Comparison of ENCODE assay signal across 8 cellular contexts in genomic region chr6:80106418-80107235, GRCh38. TPM values are rescaled to one million over a fixed set of nuclear protein-coding genes. Genes with fewer than 3 reads are reported as not detected.
DNase-seq lines count a peak whose midpoint lies in the region; ATAC-seq and TF ChIP-seq lines count a peak whose summit lies in the region.

Gene BCKDHB, plus strand, starts transcription at chr6:80106671. Its CDS starts 23 bp downstream, at chr6:80106694.

- no peak for TF ChIP-seq EP300 in suprapubic skin (IDR thresholded peaks at IDR 0.05)

- H3K9me3 Mint-ChIP-seq in activated naive CD4-positive, alpha-beta T cell treated with anti-CD3 and anti-CD28 coated beads, Interleukin-2, amount 50 U/mL, for 24 hours = no peaks in the 10 kb centered on the region

- peaks cover 27% of the 10 kb centered on the region for H3K4me1 Mint-ChIP-seq in activated naive CD4-positive, alpha-beta T cell treated with anti-CD3 and anti-CD28 coated beads, Interleukin-2, amount 50 U/mL, for 24 hours

- TF ChIP-seq POLR2A in suprapubic skin (IDR thresholded peaks at IDR 0.05) = peak in 1 of 2 donors; percentile 65

- H3K9me3 ChIP-seq in suprapubic skin = no peaks in the 10 kb centered on the region

- H3K4me1 ChIP-seq in suprapubic skin = peaks cover 15% of the 10 kb centered on the region

- H3K27ac ChIP-seq in suprapubic skin = peak within 1 kb of the TSS; percentile 76

- WGBS in suprapubic skin = 1% methylated on average over 33 of the region's 56 CpGs

- peaks cover 2% of the 10 kb centered on the region for H3K36me3 Mint-ChIP-seq in activated naive CD4-positive, alpha-beta T cell treated with anti-CD3 and anti-CD28 coated beads, Interleukin-2, amount 50 U/mL, for 24 hours

- ATAC-seq in HG02588 (IDR thresholded peaks at IDR 0.05; ENCODE audit: unreplicated experiment) (peak; percentile 99), SK-N-SH treated with all-trans-retinoic acid at 6 μM for 48 hours (peak; percentile 99)

- DNase-seq in GM06990 (ENCODE audit: extremely low read depth, insufficient read length) (peak; percentile 94), NCI-H1092 (lab: John Stamatoyannopoulos, UW) (peak; percentile 96), globus pallidus (ENCODE audit: low spot score) (peak; percentile 98), nucleus accumbens (lab: John Stamatoyannopoulos, UW) (peak; percentile 76 to 99 (median 97)), suprapubic skin (ENCODE audit: low spot score in 2 of 2) (peak; percentile 98 to 99)

- H3K27me3 ChIP-seq in GM06990 (replicated peaks; ENCODE audit: control insufficient read depth, insufficient read depth, low read length) = no peaks in the 10 kb centered on the region
- H3K27me3 ChIP-seq in suprapubic skin = no peaks in the 10 kb centered on the region

- H3K4me3 Mint-ChIP-seq in activated naive CD4-positive, alpha-beta T cell treated with anti-CD3 and anti-CD28 coated beads, Interleukin-2, amount 50 U/mL, for 24 hours = peak within 1 kb of the TSS; percentile 91

- H3K4me3 ChIP-seq in GM06990 (replicated peaks; ENCODE audit: low read depth, low read length) (peak within 1 kb of the TSS; percentile 87), suprapubic skin (peak within 1 kb of the TSS; percentile 59)

- peak within 1 kb of the TSS; percentile 84 for H3K27ac Mint-ChIP-seq in activated naive CD4-positive, alpha-beta T cell treated with anti-CD3 and anti-CD28 coated beads, Interleukin-2, amount 50 U/mL, for 24 hours

- TF ChIP-seq CTCF in GM06990 (IDR thresholded peaks at IDR 0.05; ENCODE audit: insufficient read depth, low read length, poor library complexity, severe bottlenecking) (no peak), suprapubic skin (IDR thresholded peaks at IDR 0.05) (no peak)

- H3K36me3 ChIP-seq in GM06990 (ENCODE audit: control insufficient read depth, insufficient read depth, low read length) (no peaks in the 10 kb centered on the region), suprapubic skin (no peaks in the 10 kb centered on the region)

- H3K27me3 Mint-ChIP-seq in activated naive CD4-positive, alpha-beta T cell treated with anti-CD3 and anti-CD28 coated beads, Interleukin-2, amount 50 U/mL, for 24 hours = no peaks in the 10 kb centered on the region

TF ChIP-seq in SK-N-SH treated with all-trans-retinoic acid at 6 μM for 48 hours, 23 proteins besides CTCF, POLR2A, EP300 and RAD21:
- TF ChIP-seq ZFP3 (CRISPR knock-in tag; IDR thresholded peaks at IDR 0.05) (0 out of 2 replicates have a peak, but pooled peaks have one; percentile 17), BACH2 (CRISPR knock-in tag; IDR thresholded peaks at IDR 0.05; ENCODE audit: borderline replicate concordance) (no peak), ZNF565 (CRISPR knock-in tag; conservative IDR thresholded peaks at IDR 0.05; ENCODE audit: low read depth) (no peak)

RNA-seq across cellular contexts. Expression of gene BCKDHB, which starts in this region (rescaled TPM):
- 10 to 100 TPM; 10.5 to 17.2 (median 14.1) TPM for total RNA-seq in suprapubic skin

Comparison
In these comparisons a context has a peak if more than half of its experiments do, and no peak if none do; other contexts are left out.
1. Peak in every context shown above with its lines: DNase-seq, ATAC-seq, H3K4me3 ChIP-seq and H3K27ac ChIP-seq.